In genomic region chr20:1185316-1185741, GRCh38 we compare ENCODE assay signal across 8 cellular contexts. TPM values are rescaled to one million over a fixed set of nuclear protein-coding genes. Genes with fewer than 3 reads are reported as not detected.
A peak's percentile ranks its signal among the peaks of the same experiment; 100 is the strongest.
DNase-seq lines count a peak whose midpoint lies in the region; ATAC-seq and TF ChIP-seq lines count a peak whose summit lies in the region.

No MANE protein-coding gene starts in this region.

- no peak for TF ChIP-seq EP300 in upper lobe of left lung (IDR thresholded peaks at IDR 0.05)

- no peaks in the 10 kb centered on the region for H3K9me3 ChIP-seq in iPS-15b (ENCODE audit: control insufficient read depth, insufficient read depth, low read length)
- H3K9me3 ChIP-seq in upper lobe of left lung = no peaks in the 10 kb centered on the region

- WGBS in upper lobe of left lung, 2 donors = 3% methylated on average over 6 of the region's 54 CpGs; no CpG with 5 or more reads in 1 of the 2 donors

- peaks cover 3% of the 10 kb centered on the region for H3K36me3 Mint-ChIP-seq in activated T-cell treated with anti-CD3 and anti-CD28 coated beads, Interleukin-2, amount 50 U/mL, for 24 hours (ENCODE audit: low read depth)
- no peaks in the 10 kb centered on the region for H3K36me3 Mint-ChIP-seq in activated T-helper 17 cell treated with anti-CD3 and anti-CD28 coated beads, Interleukin-2, amount 50 U/mL, for 72 hours (ENCODE audit: low read depth)
- H3K36me3 Mint-ChIP-seq in mesothelial cell of epicardium = no peaks in the 10 kb centered on the region

- H3K27me3 Mint-ChIP-seq in activated T-cell treated with anti-CD3 and anti-CD28 coated beads, Interleukin-2, amount 50 U/mL, for 24 hours = peaks cover 29% of the 10 kb centered on the region
- H3K27me3 Mint-ChIP-seq in activated T-helper 17 cell treated with anti-CD3 and anti-CD28 coated beads, Interleukin-2, amount 50 U/mL, for 72 hours = peaks cover 18% of the 10 kb centered on the region
- H3K27me3 Mint-ChIP-seq in mesothelial cell of epicardium (ENCODE audit: low read depth) = peaks cover 57% of the 10 kb centered on the region

- H3K9ac ChIP-seq in iPS-15b (ENCODE audit: low read depth, low read length) = no peak overlapping the region

- peaks cover 2% of the 10 kb centered on the region for H3K4me1 ChIP-seq in iPS-15b (ENCODE audit: control insufficient read depth, insufficient read depth, low read length)
- H3K4me1 ChIP-seq in upper lobe of left lung = peaks cover 13 to 24% (median 20%) of the 10 kb centered on the region in 4 donors

- TF ChIP-seq CTCF in upper lobe of left lung (IDR thresholded peaks at IDR 0.05) (no peak), mesothelial cell of epicardium (IDR thresholded peaks at IDR 0.05; ENCODE audit: unreplicated experiment) (no peak)

- peak; percentile 41 for DNase-seq in activated T-cell treated with anti-CD3 and anti-CD28 coated beads, Interleukin-2, amount 50 U/mL, for 24 hours
- DNase-seq in activated T-cell treated with anti-CD3 and anti-CD28 coated beads, Interleukin-2, amount 50 U/mL, for 48 hours = no peak
- peak in 1 of 2 donors; percentile 85 for DNase-seq in upper lobe of left lung
- DNase-seq in mesothelial cell of epicardium (ENCODE audit: low spot score in 2 of 2, unreplicated experiment in 2 of 2) = no peak
- no peak for DNase-seq in NCI-H2081 treated with DMSO at 0.1 percent for 48 hours (lab: John Stamatoyannopoulos, UW)

- H3K4me3 Mint-ChIP-seq in activated T-cell treated with anti-CD3 and anti-CD28 coated beads, Interleukin-2, amount 50 U/mL, for 24 hours = no peak overlapping the region
- H3K4me3 Mint-ChIP-seq in activated T-helper 17 cell treated with anti-CD3 and anti-CD28 coated beads, Interleukin-2, amount 50 U/mL, for 72 hours = no peak overlapping the region
- no peak overlapping the region for H3K4me3 Mint-ChIP-seq in mesothelial cell of epicardium

- peaks cover 44% of the 10 kb centered on the region for H3K27me3 ChIP-seq in iPS-15b (ENCODE audit: control insufficient read depth, insufficient read depth, low read length)
- H3K27me3 ChIP-seq in upper lobe of left lung = peaks cover 0 to 16% (median 7%) of the 10 kb centered on the region in 4 donors

- H3K36me3 ChIP-seq in iPS-15b (ENCODE audit: control insufficient read depth, insufficient read depth, low read length) = peaks cover 4% of the 10 kb centered on the region
- H3K36me3 ChIP-seq in upper lobe of left lung = peaks cover 0 to 11% (median 0%) of the 10 kb centered on the region in 4 donors

- no peak for TF ChIP-seq POLR2A in upper lobe of left lung (IDR thresholded peaks at IDR 0.05)

- no peak overlapping the region for H3K27ac Mint-ChIP-seq in activated T-cell treated with anti-CD3 and anti-CD28 coated beads, Interleukin-2, amount 50 U/mL, for 24 hours
- H3K27ac Mint-ChIP-seq in activated T-helper 17 cell treated with anti-CD3 and anti-CD28 coated beads, Interleukin-2, amount 50 U/mL, for 72 hours = no peak overlapping the region
- no peak overlapping the region for H3K27ac Mint-ChIP-seq in mesothelial cell of epicardium

- H3K4me3 ChIP-seq in iPS-15b (ENCODE audit: low read depth, low read length) (peak overlapping the region; percentile 56), upper lobe of left lung (peak overlapping the region; percentile 50 to 69 (median 56))

- H3K9me3 Mint-ChIP-seq in activated T-cell treated with anti-CD3 and anti-CD28 coated beads, Interleukin-2, amount 50 U/mL, for 24 hours = no peaks in the 10 kb centered on the region
- H3K9me3 Mint-ChIP-seq in activated T-helper 17 cell treated with anti-CD3 and anti-CD28 coated beads, Interleukin-2, amount 50 U/mL, for 72 hours = no peaks in the 10 kb centered on the region
- H3K9me3 Mint-ChIP-seq in mesothelial cell of epicardium = no peaks in the 10 kb centered on the region

- H3K27ac ChIP-seq in upper lobe of left lung = peak overlapping the region; percentile 28 to 81 (median 70)

- H3K4me1 Mint-ChIP-seq in activated T-cell treated with anti-CD3 and anti-CD28 coated beads, Interleukin-2, amount 50 U/mL, for 24 hours (ENCODE audit: low read depth) = peaks cover 8% of the 10 kb centered on the region
- peaks cover 4% of the 10 kb centered on the region for H3K4me1 Mint-ChIP-seq in activated T-helper 17 cell treated with anti-CD3 and anti-CD28 coated beads, Interleukin-2, amount 50 U/mL, for 72 hours
- peaks cover 10% of the 10 kb centered on the region for H3K4me1 Mint-ChIP-seq in mesothelial cell of epicardium

- peak; percentile 29 for ATAC-seq in activated T-helper 17 cell treated with anti-CD3 and anti-CD28 coated beads, Interleukin-2, amount 50 U/mL, for 72 hours (replicated peaks)
- peak in 1 of 2 donors; percentile 13 for ATAC-seq in upper lobe of left lung (ENCODE audit: low FRiP score in 2 of 2)
- no peak for ATAC-seq in GM18909 (IDR thresholded peaks at IDR 0.05; ENCODE audit: poor library complexity, unreplicated experiment)

RNA-seq across cellular contexts. Expression of gene TMEM74B, which starts 0.5 kb away (rescaled TPM):
- total RNA-seq in activated T-helper 17 cell treated with anti-CD3 and anti-CD28 coated beads, Interleukin-2, amount 50 U/mL, for 72 hours = 1 to 10 TPM in 1 of 2 donors, under 1 TPM in 1; 0.89 to 6.0 TPM
- total RNA-seq in upper lobe of left lung (10 to 100 TPM in 5 of 6 donors, 1 to 10 TPM in 1; 9.3 to 85.9 (median 11.5) TPM), mesothelial cell of epicardium (0.85 to 1.1 TPM (median 0.95 TPM) in 3 replicates)

RNA-seq across cellular contexts. Expression of gene C20orf202, which starts 17.9 kb away (rescaled TPM):
- not detected for total RNA-seq in activated T-helper 17 cell treated with anti-CD3 and anti-CD28 coated beads, Interleukin-2, amount 50 U/mL, for 72 hours
- total RNA-seq in upper lobe of left lung = 1 to 10 TPM in 1 of 6 donors, under 1 TPM in 3, not detected in 2; 0.55 to 1.7 (median 0.86) TPM
- 0.22 to 0.27 TPM in 2 of 3 replicates, not detected in the other for total RNA-seq in mesothelial cell of epicardium

RNA-seq across cellular contexts. Expression of gene RAD21L1, which starts 40.5 kb away (rescaled TPM):
- total RNA-seq in activated T-helper 17 cell treated with anti-CD3 and anti-CD28 coated beads, Interleukin-2, amount 50 U/mL, for 72 hours = not detected
- total RNA-seq in upper lobe of left lung (not detected), mesothelial cell of epicardium (not detected in 3 replicates)
